In the genomic region with DNA sequence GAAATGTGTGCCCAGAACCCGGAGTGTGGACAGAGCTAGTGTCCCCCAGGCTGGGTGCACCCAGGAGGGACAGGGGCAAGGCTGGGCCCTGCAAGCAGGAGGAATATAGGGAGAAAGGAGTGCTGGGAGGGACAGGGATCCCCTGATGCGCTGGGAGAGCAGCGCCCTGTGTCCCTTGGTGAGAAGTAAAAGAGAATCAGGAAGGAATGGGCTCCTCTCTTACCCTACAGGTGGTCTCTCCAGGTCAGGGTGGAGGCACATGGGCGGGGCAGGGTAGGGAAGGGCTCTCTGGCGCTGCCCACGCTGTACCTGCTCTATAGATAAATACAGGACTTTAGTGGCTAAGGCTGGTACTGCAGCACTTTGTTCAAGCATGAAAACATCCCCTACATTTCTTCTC, we compare ENCODE assay signal across 1 cellular context.
TF ChIP-seq lines count a peak whose summit lies in the region.

No MANE protein-coding gene starts in this region.

TF ChIP-seq in WTC11, 78 proteins besides CTCF, POLR2A, EP300 and RAD21 (continued from another document):
- TF ChIP-seq ATF2 (CRISPR knock-in tag; IDR thresholded peaks at IDR 0.05; ENCODE audit: borderline replicate concordance, low read depth) = no peak
- no peak for TF ChIP-seq ZNF219 (CRISPR knock-in tag; IDR thresholded peaks at IDR 0.05; ENCODE audit: borderline replicate concordance)
